ENCODE assay signal across 13 cellular contexts in the genomic region with DNA sequence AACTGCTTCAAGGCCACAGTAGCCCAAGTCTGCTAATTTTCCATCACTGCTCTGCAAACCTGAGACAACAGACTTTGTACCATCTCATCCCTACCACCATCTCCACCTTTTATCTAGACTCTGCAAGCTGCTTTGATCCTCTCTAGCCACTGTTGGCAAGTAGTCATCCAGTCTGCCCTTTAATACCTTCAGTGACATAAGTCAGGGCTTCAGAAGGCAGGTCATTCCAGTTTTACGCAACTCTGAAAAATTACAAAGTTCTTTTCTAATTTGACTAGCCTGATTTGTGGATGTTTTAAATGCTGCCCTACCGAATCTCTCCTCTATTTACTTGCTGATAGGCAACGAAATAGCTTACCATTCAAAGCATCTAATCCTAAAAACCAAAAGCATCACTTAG. TPM values are rescaled to one million over a fixed set of nuclear protein-coding genes. Genes with fewer than 3 reads are reported as not detected.
DNase-seq lines count a peak whose midpoint lies in the region; ATAC-seq, FAIRE-seq and TF ChIP-seq lines count a peak whose summit lies in the region.
"Had no signal": no experiment of that assay in that cellular context is flagged by ENCODE, and none has a peak within 500 bp of the region (broad histone marks: within the 10 kb centered on the region; RNA-seq: fewer than 3 reads in every experiment).

No MANE protein-coding gene starts in this region.

- CTCF ChIA-PET in endothelial cell of umbilical vein (lab: Charles Lee) = interaction anchor here (1.2 to 1.8 kb wide), 8 partner anchors 13 to 396 kb away, joined by 3 to 13 read pairs (median 4); partner anchors contain the start of genes GPR137C and TXNDC16
- CTCF ChIA-PET in activated CD8-positive, alpha-beta T cell treated with anti-CD3 and anti-CD28 coated beads for 36 hours (lab: Charles Lee) = interaction anchor here (1.1 to 1.5 kb wide), 2 partner anchors 27 to 107 kb away, joined by 3 read pairs; no protein-coding TSS in a partner anchor

- intact Hi-C loops in heart left ventricle (cut with DNase I) = loop anchor here in 2 of 10 donors (5.0 to 10.0 kb wide), 3 partner anchors 36 to 73 kb away; no protein-coding TSS in a partner anchor
- intact Hi-C loops in Right ventricle myocardium superior (cut with DNase I) = loop anchor here (5.0 kb wide), 1 partner anchor 46 kb away; no protein-coding TSS in a partner anchor
- intact Hi-C loops in endothelial cell of umbilical vein (cut with micrococcal nuclease) = no loop called here
- intact Hi-C loops in aorta (cut with DNase I) = loop anchor here (5.0 kb wide), 2 partner anchors 36 to 41 kb away; no protein-coding TSS in a partner anchor
- intact Hi-C loops in activated CD8-positive, alpha-beta T cell treated with anti-CD3 and anti-CD28 coated beads for 36 hours (cut with micrococcal nuclease) = no loop called here

- no TSS peak for BruUV-seq in endothelial cell of umbilical vein (replicated peaks; lab: Mats Ljungman, UMichigan)

- peak overlapping the region in 2 of 3 experiments; percentile 2 to 33 for H3K27ac Mint-ChIP-seq in nephron
- no peak overlapping the region for H3K27ac Mint-ChIP-seq in activated CD8-positive, alpha-beta T cell treated with anti-CD3 and anti-CD28 coated beads for 36 hours
- H3K27ac Mint-ChIP-seq: activated CD4-positive, alpha-beta T cell treated with anti-CD3 and anti-CD28 coated beads, Interleukin-2, amount 10 ng/mL, durations not matched to agents 7 days and 5 days; activated naive CD4-positive, alpha-beta T cell treated with anti-CD3 and anti-CD28 coated beads for 36 hours; T-cell had no signal

- no peaks in the 10 kb centered on the region for H3K27me3 Mint-ChIP-seq in nephron (ENCODE audit: low read depth)
- H3K27me3 Mint-ChIP-seq in activated CD8-positive, alpha-beta T cell treated with anti-CD3 and anti-CD28 coated beads for 36 hours = peaks cover 45% of the 10 kb centered on the region

- peaks cover 50% of the 10 kb centered on the region for H3K4me1 Mint-ChIP-seq in nephron
- peaks cover 22% of the 10 kb centered on the region for H3K4me1 Mint-ChIP-seq in activated CD8-positive, alpha-beta T cell treated with anti-CD3 and anti-CD28 coated beads for 36 hours (ENCODE audit: low read depth)

- no peaks in the 10 kb centered on the region for H3K9me3 Mint-ChIP-seq in nephron
- no peaks in the 10 kb centered on the region for H3K9me3 Mint-ChIP-seq in activated CD8-positive, alpha-beta T cell treated with anti-CD3 and anti-CD28 coated beads for 36 hours
- H3K9me3 Mint-ChIP-seq: activated CD4-positive, alpha-beta T cell treated with anti-CD3 and anti-CD28 coated beads, Interleukin-2, amount 10 ng/mL, durations not matched to agents 7 days and 5 days; activated naive CD4-positive, alpha-beta T cell treated with anti-CD3 and anti-CD28 coated beads for 36 hours; T-cell had no signal

- peaks cover 3% of the 10 kb centered on the region for H4K20me1 ChIP-seq in endothelial cell of umbilical vein (replicated peaks; ENCODE audit: control insufficient read depth, extremely low read depth, insufficient read depth, low read length)

- no peaks in the 10 kb centered on the region for H3K9me1 ChIP-seq in endothelial cell of umbilical vein (replicated peaks; ENCODE audit: control insufficient read depth, extremely low read depth, insufficient read depth, low read length)

- ATAC-seq in heart left ventricle = no peak
- no peak for ATAC-seq in Right ventricle myocardium superior (ENCODE audit: poor library complexity)
- no peak for ATAC-seq in aorta (ENCODE audit: low FRiP score)
- no peak for ATAC-seq in activated CD8-positive, alpha-beta T cell treated with anti-CD3 and anti-CD28 coated beads for 36 hours
- ATAC-seq: T-cell had no signal

- H3K4me3 ChIP-seq in heart left ventricle (peak overlapping the region in 7 of 12 donors; percentile 85 to 96 (median 91)), endothelial cell of umbilical vein (replicated peaks in 1 of 3; ENCODE audit: insufficient read depth in 1 of 3, low read depth in 1 of 3, low read length in 3 of 3) (no peak overlapping the region), aorta (ENCODE audit: low read length in 2 of 2) (peak overlapping the region; percentile 73 to 98)

- H3K4me3 Mint-ChIP-seq in nephron = peak overlapping the region; percentile 37 to 74 (median 50)
- no peak overlapping the region for H3K4me3 Mint-ChIP-seq in activated CD8-positive, alpha-beta T cell treated with anti-CD3 and anti-CD28 coated beads for 36 hours
- H3K4me3 Mint-ChIP-seq: activated CD4-positive, alpha-beta T cell treated with anti-CD3 and anti-CD28 coated beads, Interleukin-2, amount 10 ng/mL, durations not matched to agents 7 days and 5 days; activated naive CD4-positive, alpha-beta T cell treated with anti-CD3 and anti-CD28 coated beads for 36 hours; T-cell had no signal

- DNase-seq in heart left ventricle (no peak), Right ventricle myocardium superior (no peak), endothelial cell of umbilical vein (ENCODE audit: low read depth, low spot score) (no peak), aorta (no peak), NCI-H1436 treated with DMSO at 0.1 percent for 48 hours (lab: John Stamatoyannopoulos, UW) (no peak), cerebellar cortex (ENCODE audit: low spot score) (no peak)
- DNase-seq in activated CD8-positive, alpha-beta T cell treated with anti-CD3 and anti-CD28 coated beads for 36 hours = no peak
- DNase-seq: activated CD4-positive, alpha-beta T cell treated with anti-CD3 and anti-CD28 coated beads, Interleukin-2, amount 10 ng/mL, durations not matched to agents 7 days and 5 days; activated naive CD4-positive, alpha-beta T cell treated with anti-CD3 and anti-CD28 coated beads for 36 hours; hypothalamus; NCI-H1105; T-cell had no signal

- POLR2A ChIA-PET in endothelial cell of umbilical vein (lab: Charles Lee) = interaction anchor here (0.8 kb wide), 1 partner anchor 42 kb away, joined by 3 read pairs; no protein-coding TSS in a partner anchor
- POLR2A ChIA-PET in activated CD8-positive, alpha-beta T cell treated with anti-CD3 and anti-CD28 coated beads for 36 hours (lab: Charles Lee) = no interaction called here

- WGBS in heart left ventricle, 4 donors = 33 to 55% (median 41%) methylated on average over 3 of the region's 3 CpGs
- WGBS in aorta, 2 donors = 8 to 9% methylated on average over 3 of the region's 3 CpGs

- peak overlapping the region; percentile 98 for H3K4me2 ChIP-seq in endothelial cell of umbilical vein (ENCODE audit: insufficient read depth, low read length)

- no peak overlapping the region for H3K9ac ChIP-seq in endothelial cell of umbilical vein (replicated peaks; ENCODE audit: extremely low read depth, insufficient read depth, low read length)

- H3K27ac ChIP-seq in heart left ventricle (peak overlapping the region in 4 of 12 donors; percentile 28 to 99 (median 64)), endothelial cell of umbilical vein (ENCODE audit: insufficient read depth, low read depth, low read length) (no peak overlapping the region), aorta (ENCODE audit: low read depth in 1 of 2, low read length in 2 of 2) (peak overlapping the region in 1 of 2 donors; percentile 73)

- FAIRE-seq in endothelial cell of umbilical vein (lab: Jason Lieb, UNC) = no peak

- dilution Hi-C loops in endothelial cell of umbilical vein (cut with MboI; ENCODE audit: extremely low pct_ligation_motif_present, low sequenced_read_pairs) = no loop called here

- H3K27me3 ChIP-seq in heart left ventricle (peaks cover 0 to 41% (median 0%) of the 10 kb centered on the region in 9 donors), endothelial cell of umbilical vein (ENCODE audit: control insufficient read depth in 2 of 2, insufficient read depth in 2 of 2, low read length in 2 of 2) (no peaks in the 10 kb centered on the region), aorta (ENCODE audit: control insufficient read depth in 1 of 2, insufficient read depth in 2 of 2, low read length in 1 of 2) (no peaks in the 10 kb centered on the region)

- H3K79me2 ChIP-seq in endothelial cell of umbilical vein (ENCODE audit: control insufficient read depth, insufficient read depth, low read length) = peaks cover 72% of the 10 kb centered on the region

- H2AFZ ChIP-seq in endothelial cell of umbilical vein (ENCODE audit: low read depth, low read length) = no peak overlapping the region

- no peaks in the 10 kb centered on the region for H3K9me3 ChIP-seq in heart left ventricle
- no peaks in the 10 kb centered on the region for H3K9me3 ChIP-seq in endothelial cell of umbilical vein (replicated peaks; ENCODE audit: control insufficient read depth, insufficient read depth, low read length)
- H3K9me3 ChIP-seq in aorta (ENCODE audit: control insufficient read depth, low read length) = no peaks in the 10 kb centered on the region

- peaks cover 29% of the 10 kb centered on the region for H3K36me3 Mint-ChIP-seq in nephron (ENCODE audit: low read depth)
- H3K36me3 Mint-ChIP-seq in activated CD8-positive, alpha-beta T cell treated with anti-CD3 and anti-CD28 coated beads for 36 hours (ENCODE audit: low read depth) = no peaks in the 10 kb centered on the region
- H3K36me3 Mint-ChIP-seq: T-cell had no signal

- TF ChIP-seq POLR2A in heart left ventricle (IDR thresholded peaks at IDR 0.05) (no peak), endothelial cell of umbilical vein (IDR thresholded peaks at IDR 0.05; ENCODE audit: low read depth, low read length) (no peak)

- H3K4me1 ChIP-seq in heart left ventricle (peaks cover 14 to 61% (median 46%) of the 10 kb centered on the region in 12 donors), endothelial cell of umbilical vein (ENCODE audit: control insufficient read depth, extremely low read depth, insufficient read depth, low read length) (peaks cover 24% of the 10 kb centered on the region), aorta (ENCODE audit: control insufficient read depth in 1 of 2, insufficient read depth in 2 of 2, low read length in 2 of 2) (peaks cover 0 to 3% of the 10 kb centered on the region in 2 donors)

- TF ChIP-seq CTCF in heart left ventricle (IDR thresholded peaks at IDR 0.05) = no peak
- TF ChIP-seq CTCF in endothelial cell of umbilical vein (IDR thresholded peaks at IDR 0.05; ENCODE audit: extremely low read depth in 1 of 2, insufficient read depth in 1 of 2, low read depth in 1 of 2, low read length in 2 of 2) = no peak
- no peak for TF ChIP-seq CTCF in nephron (IDR thresholded peaks at IDR 0.05; ENCODE audit: unreplicated experiment in 3 of 3)
- no peak for TF ChIP-seq CTCF in activated CD8-positive, alpha-beta T cell treated with anti-CD3 and anti-CD28 coated beads for 36 hours (IDR thresholded peaks at IDR 0.05)

- H3K36me3 ChIP-seq in heart left ventricle (peaks cover 0 to 24% (median 17%) of the 10 kb centered on the region in 9 donors), endothelial cell of umbilical vein (ENCODE audit: control insufficient read depth in 2 of 2, extremely low read depth in 1 of 2, insufficient read depth in 2 of 2, low read length in 2 of 2) (no peaks in the 10 kb centered on the region), aorta (ENCODE audit: control insufficient read depth in 1 of 2, insufficient read depth in 2 of 2, low read length in 1 of 2) (peaks cover 0 to 5% of the 10 kb centered on the region in 2 donors)

RNA-seq across cellular contexts. Expression of gene FERMT2, which starts 2.8 kb away (rescaled TPM):
- 100 to 1,000 TPM in 6 of 9 donors, 10 to 100 TPM in 3; 87.4 to 158 (median 104) TPM for total RNA-seq in heart left ventricle
- polyA plus RNA-seq in heart left ventricle = 100 to 1,000 TPM in 1 of 2 donors, 10 to 100 TPM in 1; 31.2 to 104 TPM
- 116 TPM for total RNA-seq in Right ventricle myocardium superior
- total RNA-seq in endothelial cell of umbilical vein = 108 and 113 TPM in 2 replicates
- polyA plus RNA-seq in endothelial cell of umbilical vein = 45.8 and 58.7 TPM in 2 replicates
- 80.7 and 86.2 TPM in 2 replicates for polyA plus RNA-seq in endothelial cell of umbilical vein (2011; cell fraction: cytosol; rRNA removed)
- polyA plus RNA-seq in endothelial cell of umbilical vein (2011; cell fraction: nucleus; rRNA removed) = 120 and 122 TPM in 2 replicates
- 54.9 and 72.5 TPM in 2 replicates for polyA plus RNA-seq in endothelial cell of umbilical vein (2012)
- 56.4 and 78.9 TPM in 2 replicates for polyA minus RNA-seq in endothelial cell of umbilical vein
- polyA minus RNA-seq in endothelial cell of umbilical vein (2011; cell fraction: cytosol; rRNA and poly(A)+ RNA removed) = 67.2 TPM
- 60.6 and 82.6 TPM in 2 replicates for polyA minus RNA-seq in endothelial cell of umbilical vein (2011; cell fraction: nucleus; rRNA and poly(A)+ RNA removed)
- total RNA-seq in aorta = 100 to 1,000 TPM; 205 to 310 TPM
- 100 to 1,000 TPM in 1 of 2 donors, 10 to 100 TPM in 1; 63.0 to 120 TPM for polyA plus RNA-seq in aorta
- total RNA-seq in activated CD8-positive, alpha-beta T cell treated with anti-CD3 and anti-CD28 coated beads for 36 hours = 1 to 10 TPM in 1 of 2 experiments, under 1 TPM in 1; 0.77 to 1.0 TPM

Comparison
In these comparisons a context has a peak if more than half of its experiments do, and no peak if none do; other contexts are left out.
1. H3K4me3 ChIP-seq: peak in heart left ventricle (7 of 12) and aorta (2 of 2); none in endothelial cell of umbilical vein (0 of 3).
2. RNA of gene FERMT2, which starts 2.8 kb away (total RNA-seq): 205 to 310 TPM in aorta, 116 TPM in Right ventricle myocardium superior (single experiment), 108 to 113 TPM in endothelial cell of umbilical vein and 87.4 to 158 TPM in heart left ventricle; 0.77 to 1.0 TPM in activated CD8-positive, alpha-beta T cell treated with anti-CD3 and anti-CD28 coated beads for 36 hours; every median in the first group is over 10 times any median in the second.
3. intact Hi-C loops: an anchor here in Right ventricle myocardium superior (5.0 kb wide) and aorta (5.0 kb wide); none called in endothelial cell of umbilical vein and activated CD8-positive, alpha-beta T cell treated with anti-CD3 and anti-CD28 coated beads for 36 hours.